17 cellular contexts compared by ENCODE assay signal in genomic region chr3:146387566-146387965, GRCh38.
"Had no signal": no experiment of that assay in that cellular context is flagged by ENCODE, and none has a peak within 500 bp of the region (broad histone marks: within the 10 kb centered on the region; RNA-seq: fewer than 3 reads in every experiment).

No MANE protein-coding gene starts in this region.

- H3K9me3 ChIP-seq: gastrocnemius medialis, ovary, stomach, thoracic aorta, transverse colon had no signal

- DNase-seq: effector CD4-positive, alpha-beta T cell; endodermal cell; gastrocnemius medialis; natural killer cell; ovary; right cardiac atrium; small intestine; stimulated activated CD4-positive, alpha-beta T cell treated with anti-CD3 and anti-CD28 coated beads, Interleukin-12 subunit alpha, Interleukin-12 subunit beta, amount 100 ng/mL, for 4 hours; stimulated activated naive CD4-positive, alpha-beta T cell; stomach; substantia nigra; transverse colon had no signal

- H3K9me3 Mint-ChIP-seq: endodermal cell, mesothelial cell of epicardium, natural killer cell, neural crest cell had no signal

- H3K27me3 ChIP-seq: gastrocnemius medialis, ovary, stomach, transverse colon had no signal

- H3K27ac Mint-ChIP-seq: endodermal cell, mesothelial cell of epicardium, natural killer cell had no signal

- H3K4me1 ChIP-seq: gastrocnemius medialis had no signal

- H3K4me1 Mint-ChIP-seq: natural killer cell had no signal

- H3K4me3 Mint-ChIP-seq: endodermal cell, mesothelial cell of epicardium, natural killer cell, neural crest cell had no signal

- H3K27ac ChIP-seq: coronary artery, gastrocnemius medialis, ovary, stomach, thoracic aorta, transverse colon had no signal

- H3K4me3 ChIP-seq: coronary artery, gastrocnemius medialis, ovary, stomach, thoracic aorta, transverse colon had no signal

- H3K36me3 Mint-ChIP-seq: mesothelial cell of epicardium, natural killer cell had no signal

- H3K36me3 ChIP-seq: gastrocnemius medialis, ovary, stomach, thoracic aorta, transverse colon had no signal

- FAIRE-seq: endothelial cell of umbilical vein, small intestine had no signal
